17 cellular contexts compared by ENCODE assay signal in genomic region chr1:11780380-11781147, GRCh38. TPM values are rescaled to one million over a fixed set of nuclear protein-coding genes. Genes with fewer than 3 reads are reported as not detected.
DNase-seq lines count a peak whose midpoint lies in the region; ATAC-seq and TF ChIP-seq lines count a peak whose summit lies in the region.
"Had no signal": no experiment of that assay in that cellular context is flagged by ENCODE, and none has a peak within 500 bp of the region (broad histone marks: within the 10 kb centered on the region; RNA-seq: fewer than 3 reads in every experiment).

No MANE protein-coding gene starts in this region.

- H3K27me3 Mint-ChIP-seq in activated naive CD8-positive, alpha-beta T cell treated with anti-CD3 and anti-CD28 coated beads, Interleukin-2, amount 10 ng/mL, durations not matched to agents 7 days and 5 days = peaks cover 4% of the 10 kb centered on the region
- peaks cover 2% of the 10 kb centered on the region for H3K27me3 Mint-ChIP-seq in activated naive CD8-positive, alpha-beta T cell treated with anti-CD3 and anti-CD28 coated beads, Interleukin-2, amount 50 U/mL, for 24 hours
- H3K27me3 Mint-ChIP-seq in HFFc6 (ENCODE audit: insufficient read depth) (peaks cover 18% of the 10 kb centered on the region), chondrocyte (ENCODE audit: low read depth) (no peaks in the 10 kb centered on the region)

- peak overlapping the region; percentile 73 for H3K27ac Mint-ChIP-seq in activated naive CD8-positive, alpha-beta T cell treated with anti-CD3 and anti-CD28 coated beads, Interleukin-2, amount 10 ng/mL, durations not matched to agents 7 days and 5 days
- H3K27ac Mint-ChIP-seq in activated naive CD8-positive, alpha-beta T cell treated with anti-CD3 and anti-CD28 coated beads, Interleukin-2, amount 50 U/mL, for 24 hours = no peak overlapping the region
- H3K27ac Mint-ChIP-seq in HFFc6 = no peak overlapping the region
- H3K27ac Mint-ChIP-seq in chondrocyte (ENCODE audit: unreplicated experiment) = no peak overlapping the region

- no peaks in the 10 kb centered on the region for H3K36me3 ChIP-seq in mesendoderm (ENCODE audit: control insufficient read depth, insufficient read depth, low read length)
- H3K36me3 ChIP-seq: BLaER1 had no signal

- H2BK120ac ChIP-seq in mesendoderm (ENCODE audit: low read depth, low read length) = no peak overlapping the region

- no peak overlapping the region for H3K4ac ChIP-seq in mesendoderm (ENCODE audit: low read depth, low read length)

- no peaks in the 10 kb centered on the region for H3K4me1 ChIP-seq in mesendoderm (ENCODE audit: control insufficient read depth, low read depth, low read length)

- no peak overlapping the region for H4K8ac ChIP-seq in mesendoderm (ENCODE audit: low read depth, low read length)

- no peaks in the 10 kb centered on the region for H3K36me3 Mint-ChIP-seq in activated naive CD8-positive, alpha-beta T cell treated with anti-CD3 and anti-CD28 coated beads, Interleukin-2, amount 10 ng/mL, durations not matched to agents 7 days and 5 days
- H3K36me3 Mint-ChIP-seq in activated naive CD8-positive, alpha-beta T cell treated with anti-CD3 and anti-CD28 coated beads, Interleukin-2, amount 50 U/mL, for 24 hours (ENCODE audit: low read depth) = no peaks in the 10 kb centered on the region
- no peaks in the 10 kb centered on the region for H3K36me3 Mint-ChIP-seq in HFFc6 (ENCODE audit: low read depth)
- H3K36me3 Mint-ChIP-seq in chondrocyte (ENCODE audit: low read depth) = no peaks in the 10 kb centered on the region
- H3K36me3 Mint-ChIP-seq: CD4-positive, CD25-positive, alpha-beta regulatory T cell had no signal

- H3K9ac ChIP-seq in mesendoderm (ENCODE audit: low read length) = no peak overlapping the region
- H3K9ac ChIP-seq: BLaER1, GM23248 had no signal

- ATAC-seq in activated naive CD8-positive, alpha-beta T cell treated with anti-CD3 and anti-CD28 coated beads, Interleukin-2, amount 10 ng/mL, durations not matched to agents 7 days and 5 days (ENCODE audit: low read depth) = no peak
- ATAC-seq in activated naive CD8-positive, alpha-beta T cell treated with anti-CD3 and anti-CD28 coated beads, Interleukin-2, amount 50 U/mL, for 24 hours = no peak
- no peak for ATAC-seq in HG02973 (IDR thresholded peaks at IDR 0.05; ENCODE audit: unreplicated experiment)
- ATAC-seq: GM12878 had no signal

- POLR2A ChIA-PET in activated naive CD8-positive, alpha-beta T cell treated with anti-CD3 and anti-CD28 coated beads, Interleukin-2, amount 10 ng/mL, durations not matched to agents 7 days and 5 days (lab: Charles Lee) = interaction anchor here (1.6 kb wide), 1 partner anchor 23 kb away, joined by 3 read pairs; no protein-coding TSS in a partner anchor

- WGBS in mesendoderm (ENCODE audit: extremely low coverage, insufficient coverage, low lambda C conversion rate) = no CpG with 5 or more reads among the region's 10 CpGs

- H2AK5ac ChIP-seq in mesendoderm (ENCODE audit: low read length) = no peak overlapping the region

- H3K9me3 Mint-ChIP-seq in activated naive CD8-positive, alpha-beta T cell treated with anti-CD3 and anti-CD28 coated beads, Interleukin-2, amount 10 ng/mL, durations not matched to agents 7 days and 5 days = no peaks in the 10 kb centered on the region
- H3K9me3 Mint-ChIP-seq in activated naive CD8-positive, alpha-beta T cell treated with anti-CD3 and anti-CD28 coated beads, Interleukin-2, amount 50 U/mL, for 24 hours = no peaks in the 10 kb centered on the region
- H3K9me3 Mint-ChIP-seq in HFFc6 (no peaks in the 10 kb centered on the region), chondrocyte (ENCODE audit: low read depth) (no peaks in the 10 kb centered on the region)
- H3K9me3 Mint-ChIP-seq: CD4-positive, CD25-positive, alpha-beta regulatory T cell; H9 had no signal

- H3K27me3 ChIP-seq in mesendoderm (ENCODE audit: insufficient read depth, low read length, poor library complexity) = no peaks in the 10 kb centered on the region
- H3K27me3 ChIP-seq: BLaER1 had no signal

- no peaks in the 10 kb centered on the region for H3K79me1 ChIP-seq in mesendoderm (ENCODE audit: low read length)

- no peak overlapping the region for H3K27ac ChIP-seq in mesendoderm (ENCODE audit: low read depth, low read length)
- H3K27ac ChIP-seq: BLaER1, GM23248 had no signal

- H3K18ac ChIP-seq in mesendoderm (ENCODE audit: low read length) = no peak overlapping the region

- no peak overlapping the region for H4K5ac ChIP-seq in mesendoderm (ENCODE audit: low read length)

- H3K56ac ChIP-seq in mesendoderm (ENCODE audit: low read length) = no peak overlapping the region

- TF ChIP-seq CTCF in HFFc6 (IDR thresholded peaks at IDR 0.05) (0 out of 2 replicates have a peak, but pooled peaks have one; percentile 9), chondrocyte (IDR thresholded peaks at IDR 0.05) (no peak)

- H3K4me1 Mint-ChIP-seq in activated naive CD8-positive, alpha-beta T cell treated with anti-CD3 and anti-CD28 coated beads, Interleukin-2, amount 10 ng/mL, durations not matched to agents 7 days and 5 days = no peaks in the 10 kb centered on the region
- H3K4me1 Mint-ChIP-seq in activated naive CD8-positive, alpha-beta T cell treated with anti-CD3 and anti-CD28 coated beads, Interleukin-2, amount 50 U/mL, for 24 hours = peaks cover 3% of the 10 kb centered on the region
- H3K4me1 Mint-ChIP-seq in HFFc6 (ENCODE audit: low read depth) (no peaks in the 10 kb centered on the region; the same call in 1 of the 2 replicates), chondrocyte (ENCODE audit: low read depth) (peaks cover 5% of the 10 kb centered on the region)

- H2BK5ac ChIP-seq in mesendoderm (ENCODE audit: low read length) = no peak overlapping the region

- no peak overlapping the region for H3K4me3 ChIP-seq in mesendoderm (ENCODE audit: low read length)
- H3K4me3 ChIP-seq: BLaER1, GM12878, GM23248 had no signal

- H2BK15ac ChIP-seq in mesendoderm (replicated peaks; ENCODE audit: low read depth) = no peak overlapping the region

- intact Hi-C loops in posterior cingulate gyrus (cut with DNase I) = no loop called here

- H3K23ac ChIP-seq in mesendoderm (ENCODE audit: low read length) = no peak overlapping the region

- H3K79me2 ChIP-seq in mesendoderm (ENCODE audit: control insufficient read depth, insufficient read depth, low read length) = no peaks in the 10 kb centered on the region

- no peak for DNase-seq in activated naive CD8-positive, alpha-beta T cell treated with anti-CD3 and anti-CD28 coated beads, Interleukin-2, amount 10 ng/mL, durations not matched to agents 7 days and 5 days
- DNase-seq in activated naive CD8-positive, alpha-beta T cell treated with anti-CD3 and anti-CD28 coated beads, Interleukin-2, amount 50 U/mL, for 24 hours = no peak
- DNase-seq in EH (ENCODE audit: low read depth) (peak; percentile 17), HFFc6 (no peak), mesendoderm (peak; percentile 68), chondrocyte (ENCODE audit: low spot score) (no peak), posterior cingulate gyrus (no peak)
- DNase-seq: 8988T; AML-193; CD4-positive, CD25-positive, alpha-beta regulatory T cell; DMS53; H9 had no signal

- no peak overlapping the region for H3K4me3 Mint-ChIP-seq in activated naive CD8-positive, alpha-beta T cell treated with anti-CD3 and anti-CD28 coated beads, Interleukin-2, amount 10 ng/mL, durations not matched to agents 7 days and 5 days
- H3K4me3 Mint-ChIP-seq in activated naive CD8-positive, alpha-beta T cell treated with anti-CD3 and anti-CD28 coated beads, Interleukin-2, amount 50 U/mL, for 24 hours = no peak overlapping the region
- H3K4me3 Mint-ChIP-seq in HFFc6 = no peak overlapping the region
- H3K4me3 Mint-ChIP-seq in chondrocyte (ENCODE audit: unreplicated experiment) = no peak overlapping the region
- H3K4me3 Mint-ChIP-seq: CD4-positive, CD25-positive, alpha-beta regulatory T cell; H9 had no signal

- no peak overlapping the region for H3K4me2 ChIP-seq in mesendoderm (ENCODE audit: low read length)
- H3K4me2 ChIP-seq: BLaER1 had no signal

RNA-seq across cellular contexts. Expression of gene C1orf167, which starts 18.6 kb away (rescaled TPM):
- not detected for total RNA-seq in activated naive CD8-positive, alpha-beta T cell treated with anti-CD3 and anti-CD28 coated beads, Interleukin-2, amount 10 ng/mL, durations not matched to agents 7 days and 5 days
- total RNA-seq in HFFc6 (2021; fragmentation: NEBNext Ultra II Directional; extraction: Animal tissue kit (Norgen Biotek cat#: 25700)) = under 1 TPM in 4 of 6 experiments, not detected in 2; 0.23 to 0.59 (median 0.38) TPM
- polyA plus RNA-seq in mesendoderm (2013, experiment 1 of 2) = 0.80 TPM
- 0.63 TPM for polyA plus RNA-seq in mesendoderm (2013, experiment 2 of 2)
- total RNA-seq in chondrocyte = 0.36 TPM in 1 of 3 replicates, not detected in the others
- total RNA-seq: CD4-positive, CD25-positive, alpha-beta regulatory T cell; G401; GM23248 had no signal
- polyA plus RNA-seq: GM12878 had no signal

RNA-seq across cellular contexts. Expression of gene MTHFR, which starts 25.2 kb away (rescaled TPM):
- 10 to 100 TPM; 47.0 to 47.1 TPM for total RNA-seq in activated naive CD8-positive, alpha-beta T cell treated with anti-CD3 and anti-CD28 coated beads, Interleukin-2, amount 10 ng/mL, durations not matched to agents 7 days and 5 days
- total RNA-seq in HFFc6 (2021; fragmentation: NEBNext Ultra II Directional; extraction: Animal tissue kit (Norgen Biotek cat#: 25700)) = 10 to 100 TPM in 5 of 6 experiments, 1 to 10 TPM in 1; 9.4 to 11.7 (median 10.5) TPM
- 6.6 TPM for polyA plus RNA-seq in mesendoderm (2013, experiment 1 of 2)
- polyA plus RNA-seq in mesendoderm (2013, experiment 2 of 2) = 6.2 TPM
- total RNA-seq in chondrocyte = 18.2 to 23.3 TPM (median 22.3 TPM) in 3 replicates

RNA-seq across cellular contexts. Expression of gene CLCN6, which starts 25.4 kb away (rescaled TPM):
- 10 to 100 TPM; 21.9 to 25.5 TPM for total RNA-seq in activated naive CD8-positive, alpha-beta T cell treated with anti-CD3 and anti-CD28 coated beads, Interleukin-2, amount 10 ng/mL, durations not matched to agents 7 days and 5 days
- total RNA-seq in HFFc6 (2021; fragmentation: NEBNext Ultra II Directional; extraction: Animal tissue kit (Norgen Biotek cat#: 25700)) = 1 to 10 TPM; 6.2 to 8.3 (median 7.9) TPM
- polyA plus RNA-seq in mesendoderm (2013, experiment 1 of 2) = 14.3 TPM
- polyA plus RNA-seq in mesendoderm (2013, experiment 2 of 2) = 14.5 TPM
- 20.7 to 22.2 TPM (median 21.7 TPM) in 3 replicates for total RNA-seq in chondrocyte

RNA-seq across cellular contexts. Expression of gene AGTRAP, which starts 44.6 kb away (rescaled TPM):
- total RNA-seq in activated naive CD8-positive, alpha-beta T cell treated with anti-CD3 and anti-CD28 coated beads, Interleukin-2, amount 10 ng/mL, durations not matched to agents 7 days and 5 days = 10 to 100 TPM; 53.8 to 56.4 TPM
- total RNA-seq in HFFc6 (2021; fragmentation: NEBNext Ultra II Directional; extraction: Animal tissue kit (Norgen Biotek cat#: 25700)) = 10 to 100 TPM; 31.4 to 41.4 (median 33.6) TPM
- polyA plus RNA-seq in mesendoderm (2013, experiment 1 of 2) = 37.9 TPM
- 38.7 TPM for polyA plus RNA-seq in mesendoderm (2013, experiment 2 of 2)
- total RNA-seq in chondrocyte = 19.8 to 25.5 TPM (median 23.8 TPM) in 3 replicates

Comparison
In these comparisons a context has a peak if more than half of its experiments do, and no peak if none do; other contexts are left out.
1. DNase-seq: peak in EH (single experiment) and mesendoderm (single experiment); none in activated naive CD8-positive, alpha-beta T cell treated with anti-CD3 and anti-CD28 coated beads, Interleukin-2, amount 10 ng/mL, durations not matched to agents 7 days and 5 days (single experiment), activated naive CD8-positive, alpha-beta T cell treated with anti-CD3 and anti-CD28 coated beads, Interleukin-2, amount 50 U/mL, for 24 hours (single experiment), HFFc6 (single experiment), chondrocyte (single experiment) and posterior cingulate gyrus (0 of 10).